8 cellular contexts compared by ENCODE assay signal in genomic region chr10:4663162-4663992, GRCh38.
A peak's percentile ranks its signal among the peaks of the same experiment; 100 is the strongest.
DNase-seq lines count a peak whose midpoint lies in the region; TF ChIP-seq lines count a peak whose summit lies in the region.

No MANE protein-coding gene starts in this region.

- H2AFZ ChIP-seq in fibroblast of lung (ENCODE audit: low read length) = no peak overlapping the region

- in situ Hi-C loops in HAP-1 (cut with MboI; ENCODE audit: low sequenced_read_pairs) = loop anchor here (25.0 kb wide), 1 partner anchor 1451 kb away; no protein-coding TSS in a partner anchor

- DNase-seq in NCI-H2227 (lab: John Stamatoyannopoulos, UW; ENCODE audit: unreplicated experiment) (peak; percentile 7), NCI-H2227 treated with DMSO at 0.1 percent for 48 hours (lab: John Stamatoyannopoulos, UW) (no peak), HAP-1 (ENCODE audit: low spot score in 2 of 2) (peak; percentile 28 to 29), M059J (ENCODE audit: low read depth) (peak; percentile 97), SJCRH30 (peak; percentile 85 to 92), fibroblast of lung (ENCODE audit: low read depth in 2 of 2) (peak; percentile 99 to 100), occipital lobe (lab: John Stamatoyannopoulos, UW) (peak; percentile 41)
- DNase-seq in CD4-positive, alpha-beta memory T cell = no peak

- H4K20me1 ChIP-seq in fibroblast of lung (ENCODE audit: control insufficient read depth, extremely low read depth, insufficient read depth, low read length) = no peaks in the 10 kb centered on the region

- no peaks in the 10 kb centered on the region for H3K4me1 Mint-ChIP-seq in CD4-positive, alpha-beta memory T cell

- H3K27ac Mint-ChIP-seq in CD4-positive, alpha-beta memory T cell = no peak overlapping the region

- intact Hi-C loops in CD4-positive, alpha-beta memory T cell (cut with micrococcal nuclease) = no loop called here

- H3K27ac ChIP-seq in SJCRH30 (peak overlapping the region; percentile 95), fibroblast of lung (ENCODE audit: insufficient read depth, low read length) (peak overlapping the region; percentile 98)
- H3K27ac ChIP-seq in CD4-positive, alpha-beta memory T cell (ENCODE audit: low read depth, low read length) = no peak overlapping the region

- H3K9me3 ChIP-seq in HAP-1 (no peaks in the 10 kb centered on the region), SJCRH30 (replicated peaks) (no peaks in the 10 kb centered on the region), fibroblast of lung (ENCODE audit: control insufficient read depth, insufficient read depth, low read depth, low read length) (no peaks in the 10 kb centered on the region)
- H3K9me3 ChIP-seq in CD4-positive, alpha-beta memory T cell (ENCODE audit: control insufficient read depth in 1 of 2, low read length in 2 of 2) = no peaks in the 10 kb centered on the region

- H3K36me3 Mint-ChIP-seq in CD4-positive, alpha-beta memory T cell = no peaks in the 10 kb centered on the region

- H3K36me3 ChIP-seq in HAP-1 (replicated peaks) (no peaks in the 10 kb centered on the region), SJCRH30 (no peaks in the 10 kb centered on the region), fibroblast of lung (ENCODE audit: control insufficient read depth, insufficient read depth, low read length) (no peaks in the 10 kb centered on the region)
- no peaks in the 10 kb centered on the region for H3K36me3 ChIP-seq in CD4-positive, alpha-beta memory T cell (ENCODE audit: insufficient read depth, low read length)

- no peaks in the 10 kb centered on the region for H3K9me3 Mint-ChIP-seq in CD4-positive, alpha-beta memory T cell

- H3K4me1 ChIP-seq in HAP-1 = peaks cover 14% of the 10 kb centered on the region
- H3K4me1 ChIP-seq in SJCRH30 = peaks cover 18% of the 10 kb centered on the region
- peaks cover 16% of the 10 kb centered on the region for H3K4me1 ChIP-seq in fibroblast of lung (ENCODE audit: control insufficient read depth, extremely low read depth, insufficient read depth, low read length)
- H3K4me1 ChIP-seq in CD4-positive, alpha-beta memory T cell (ENCODE audit: insufficient read depth, low read length) = no peaks in the 10 kb centered on the region

- no peak for TF ChIP-seq CTCF in fibroblast of lung (conservative IDR thresholded peaks at IDR 0.05 in 1 of 2, IDR thresholded peaks at IDR 0.05 in 1 of 2; ENCODE audit: low read depth in 1 of 2, low read length in 2 of 2)

- H3K27me3 ChIP-seq in HAP-1 (ENCODE audit: low read depth) (no peaks in the 10 kb centered on the region), SJCRH30 (no peaks in the 10 kb centered on the region), fibroblast of lung (ENCODE audit: control insufficient read depth, insufficient read depth, low read length) (no peaks in the 10 kb centered on the region)
- no peaks in the 10 kb centered on the region for H3K27me3 ChIP-seq in CD4-positive, alpha-beta memory T cell (ENCODE audit: insufficient read depth, low read length)

- peak overlapping the region; percentile 78 for H3K4me2 ChIP-seq in fibroblast of lung (ENCODE audit: extremely low read depth, insufficient read depth, low read length)

- peak overlapping the region; percentile 58 for H3K9ac ChIP-seq in fibroblast of lung (ENCODE audit: insufficient read depth, low read length)

- H3K4me3 ChIP-seq in HAP-1 (no peak overlapping the region), SJCRH30 (peak overlapping the region; percentile 36), fibroblast of lung (replicated peaks in 1 of 4; ENCODE audit: control extremely low read depth in 1 of 4, insufficient read depth in 1 of 4, low read depth in 3 of 4, low read length in 4 of 4) (peak overlapping the region in 1 of 4 experiments; percentile 20)
- H3K4me3 ChIP-seq in CD4-positive, alpha-beta memory T cell (ENCODE audit: low read length in 2 of 2) = no peak overlapping the region

- POLR2A ChIA-PET in CD4-positive, alpha-beta memory T cell (lab: Charles Lee; ENCODE audit: partially characterized antibody) = no interaction called here

- H3K4me3 Mint-ChIP-seq in CD4-positive, alpha-beta memory T cell = no peak overlapping the region

- no peaks in the 10 kb centered on the region for H3K79me2 ChIP-seq in fibroblast of lung (ENCODE audit: control insufficient read depth, insufficient read depth, low read length)

- CTCF ChIA-PET in CD4-positive, alpha-beta memory T cell (lab: Charles Lee; ENCODE audit: partially characterized antibody) = no interaction called here

- peaks cover 1 to 4% of the 10 kb centered on the region in 2 donors for H3K27me3 Mint-ChIP-seq in CD4-positive, alpha-beta memory T cell

Comparison
In these comparisons a context has a peak if more than half of its experiments do, and no peak if none do; other contexts are left out.
1. DNase-seq: peak in NCI-H2227 (single experiment), HAP-1 (2 of 2), M059J (single experiment), SJCRH30 (2 of 2), fibroblast of lung (2 of 2) and occipital lobe (single experiment); none in NCI-H2227 treated with DMSO at 0.1 percent for 48 hours (single experiment) and CD4-positive, alpha-beta memory T cell (0 of 5).